8 cellular contexts compared by ENCODE assay signal in the genomic region with DNA sequence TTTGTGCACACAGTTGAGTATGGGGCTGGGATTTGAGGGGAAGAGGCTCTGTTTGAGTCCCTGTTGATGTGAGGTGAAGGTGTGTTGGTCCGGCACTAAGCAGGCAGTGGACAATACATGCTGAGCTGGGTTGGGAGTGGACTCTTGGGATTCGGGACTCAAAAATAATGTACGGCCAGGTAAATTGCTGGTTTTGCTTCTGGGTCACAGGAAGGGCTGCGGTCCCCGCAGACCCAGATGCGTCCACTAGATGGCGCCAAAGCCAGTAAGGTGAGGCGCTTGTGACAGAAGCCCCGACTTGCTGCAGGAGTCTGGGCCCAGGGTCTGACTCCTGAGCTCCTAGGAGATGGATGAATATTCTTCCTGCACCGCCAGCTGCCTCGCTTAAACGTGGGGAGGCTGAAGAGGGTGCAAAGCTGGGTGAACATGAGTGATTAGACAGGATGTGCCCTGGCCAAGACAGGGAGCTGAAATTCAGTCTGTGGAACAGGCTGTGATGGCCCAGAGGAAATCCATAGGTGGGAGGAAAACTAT.
DNase-seq lines count a peak whose midpoint lies in the region; ATAC-seq and TF ChIP-seq lines count a peak whose summit lies in the region.

No MANE protein-coding gene starts in this region.

- POLR2A ChIA-PET in naive thymus-derived CD4-positive, alpha-beta T cell (lab: Charles Lee), result interaction anchor here (0.8 to 1.8 kb wide), 7 partner anchors 56 to 208 kb away, joined by 3 to 8 read pairs (median 3); no protein-coding TSS in a partner anchor

- H3K36me3 ChIP-seq in naive thymus-derived CD4-positive, alpha-beta T cell (ENCODE audit: control insufficient read depth in 2 of 3, insufficient read depth in 3 of 3, low read length in 3 of 3), result no peaks in the 10 kb centered on the region

- peaks cover 9 to 12% of the 10 kb centered on the region in 2 donors for H3K4me1 ChIP-seq in naive thymus-derived CD4-positive, alpha-beta T cell (ENCODE audit: control insufficient read depth in 2 of 2, insufficient read depth in 2 of 2, low read length in 2 of 2)

- H3K27ac Mint-ChIP-seq in naive thymus-derived CD4-positive, alpha-beta T cell, result peak overlapping the region; percentile 9 to 84 (median 64)

- H3K4me3 ChIP-seq in naive thymus-derived CD4-positive, alpha-beta T cell (ENCODE audit: low read length), result no peak overlapping the region

- H3K27me3 Mint-ChIP-seq in naive thymus-derived CD4-positive, alpha-beta T cell, result peaks cover 0 to 5% (median 0%) of the 10 kb centered on the region in 5 donors

- H3K27ac ChIP-seq in naive thymus-derived CD4-positive, alpha-beta T cell (ENCODE audit: low read depth, low read length), result peak overlapping the region; percentile 5

- ATAC-seq in GM18861 (IDR thresholded peaks at IDR 0.05; ENCODE audit: unreplicated experiment), result peak; percentile 21
- ATAC-seq in naive thymus-derived CD4-positive, alpha-beta T cell, result peak; percentile 54

- no peak for TF ChIP-seq POLR2A in erythroblast (IDR thresholded peaks at IDR 0.05; ENCODE audit: low read length)

- H3K9me3 Mint-ChIP-seq in naive thymus-derived CD4-positive, alpha-beta T cell, result no peaks in the 10 kb centered on the region

- H3K4me3 Mint-ChIP-seq in naive thymus-derived CD4-positive, alpha-beta T cell, result peak overlapping the region in 4 of 10 donors; percentile 14 to 40 (median 29)

- H3K4me1 Mint-ChIP-seq in naive thymus-derived CD4-positive, alpha-beta T cell, result peaks cover 18 to 57% (median 29%) of the 10 kb centered on the region in 7 donors

- DNase-seq in 8988T, result peak; percentile 92
- peak; percentile 42 for DNase-seq in KG1 (lab: John Stamatoyannopoulos, UW)
- DNase-seq in OCI-M2 (lab: John Stamatoyannopoulos, UW; ENCODE audit: unreplicated experiment), result peak; percentile 44
- peak; percentile 85 for DNase-seq in activated T-cell treated with anti-CD3 and anti-CD28 coated beads for 24 hours (ENCODE audit: low read depth)
- DNase-seq in erythroblast (lab: John Stamatoyannopoulos, UW), result peak; percentile 80 to 90
- DNase-seq in naive thymus-derived CD4-positive, alpha-beta T cell, result peak; percentile 70 to 90 (median 80)
- peak; percentile 66 to 76 for DNase-seq in stimulated activated CD8-positive, alpha-beta memory T cell treated with anti-CD3 and anti-CD28 coated beads, Interleukin-7, amount 100 ng/mL, for 48 hours (ENCODE audit: extremely low read depth in 1 of 2, low read depth in 1 of 2)

- no peaks in the 10 kb centered on the region for H3K36me3 Mint-ChIP-seq in naive thymus-derived CD4-positive, alpha-beta T cell

- H3K9me3 ChIP-seq in naive thymus-derived CD4-positive, alpha-beta T cell (ENCODE audit: control insufficient read depth in 2 of 3, low read length in 3 of 3), result no peaks in the 10 kb centered on the region

- CTCF ChIA-PET in naive thymus-derived CD4-positive, alpha-beta T cell (lab: Charles Lee), result interaction anchor here (0.6 to 4.9 kb wide), 29 partner anchors 9 to 483 kb away, joined by 3 to 89 read pairs (median 4); a partner anchor contains a TSS

- intact Hi-C loops in naive thymus-derived CD4-positive, alpha-beta T cell (cut with micrococcal nuclease), result loop anchor here (1.0 to 10.0 kb wide), 7 partner anchors 62 to 480 kb away; a partner anchor contains a TSS

- H3K27me3 ChIP-seq in naive thymus-derived CD4-positive, alpha-beta T cell (ENCODE audit: control insufficient read depth in 2 of 2, insufficient read depth in 2 of 2, low read length in 2 of 2), result no peaks in the 10 kb centered on the region

Comparison
In these comparisons a context has a peak if more than half of its experiments do, and no peak if none do; other contexts are left out.
1. DNase-seq: peak in every context shown above with its lines; median percentile 92 in 8988T; 85 in activated T-cell treated with anti-CD3 and anti-CD28 coated beads for 24 hours; 85 in erythroblast; 80 in naive thymus-derived CD4-positive, alpha-beta T cell; 71 in stimulated activated CD8-positive, alpha-beta memory T cell treated with anti-CD3 and anti-CD28 coated beads, Interleukin-7, amount 100 ng/mL, for 48 hours; 44 in OCI-M2; 42 in KG1.